19 cellular contexts compared by ENCODE assay signal in the genomic region with DNA sequence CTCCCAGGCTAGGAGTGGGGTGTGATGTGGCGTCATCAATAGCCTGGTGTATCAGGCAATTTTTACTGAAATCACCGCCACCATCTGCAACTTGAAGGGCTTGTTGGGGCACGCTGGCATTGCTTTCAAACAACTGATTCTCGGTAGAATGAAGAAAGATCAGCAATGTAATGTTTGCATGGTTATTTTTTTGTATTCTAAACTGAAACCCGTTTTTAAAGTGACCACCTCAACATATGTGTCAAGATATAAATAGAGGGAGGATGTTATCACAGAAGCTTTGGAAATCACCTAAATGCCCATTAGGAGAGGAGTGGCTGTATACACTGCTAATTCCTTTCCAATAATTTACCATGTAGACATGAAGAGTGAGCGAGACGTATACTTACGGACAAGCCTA.
"Had no signal": no experiment of that assay in that cellular context is flagged by ENCODE, and none has a peak within 500 bp of the region (broad histone marks: within the 10 kb centered on the region; RNA-seq: fewer than 3 reads in every experiment).

No MANE protein-coding gene starts in this region.

- DNase-seq: activated CD4-positive, alpha-beta T cell treated with anti-CD3 and anti-CD28 coated beads, Interleukin-2, amount 50 U/mL, for 1 hour; activated CD4-positive, CD25-positive, alpha-beta regulatory T cell treated with anti-CD3 and anti-CD28 coated beads, Interleukin-2, amount 50 U/mL, for 72 hours; activated CD8-positive, alpha-beta memory T cell treated with anti-CD3 and anti-CD28 coated beads for 24 hours; activated CD8-positive, alpha-beta memory T cell treated with anti-CD3 and anti-CD28 coated beads, Interleukin-2, amount 50 U/mL, for 48 hours; activated naive CD8-positive, alpha-beta T cell treated with anti-CD3 and anti-CD28 coated beads for 36 hours; activated T-cell treated with anti-CD3 and anti-CD28 coated beads, Interleukin-2, amount 50 U/mL, for 48 hours; amniotic stem cell; caudate nucleus; dorsolateral prefrontal cortex; heart left ventricle; left lung; stimulated activated CD4-positive, alpha-beta T cell treated with anti-CD3 and anti-CD28 coated beads, Interleukin-12 subunit alpha, Interleukin-12 subunit beta, amount 100 ng/mL, for 4 hours; stimulated activated CD4-positive, alpha-beta T cell treated with anti-CD3 and anti-CD28 coated beads, Interleukin-1b, Interleukin-23, amount 100 ng/mL, for 48 hours; stimulated activated CD8-positive, alpha-beta memory T cell treated with anti-CD3 and anti-CD28 coated beads, Interleukin-4, amount 100 ng/mL, for 48 hours; stimulated activated naive CD4-positive, alpha-beta T cell; upper lobe of right lung had no signal

- H3K4me3 ChIP-seq: dorsolateral prefrontal cortex, heart left ventricle, left lung, upper lobe of right lung had no signal

- H3K4me1 ChIP-seq: heart left ventricle, left lung, upper lobe of right lung had no signal

- ATAC-seq: heart left ventricle, left lung, upper lobe of right lung had no signal

- H3K27ac Mint-ChIP-seq: activated naive CD8-positive, alpha-beta T cell treated with anti-CD3 and anti-CD28 coated beads for 36 hours; progenitor cell of endocrine pancreas had no signal

- H3K36me3 ChIP-seq: heart left ventricle, left lung, upper lobe of right lung had no signal

- H3K4me1 Mint-ChIP-seq: activated naive CD8-positive, alpha-beta T cell treated with anti-CD3 and anti-CD28 coated beads for 36 hours had no signal

- FAIRE-seq: colon, frontal cortex had no signal

- H3K36me3 Mint-ChIP-seq: activated naive CD8-positive, alpha-beta T cell treated with anti-CD3 and anti-CD28 coated beads for 36 hours had no signal

- H3K9me3 Mint-ChIP-seq: activated naive CD8-positive, alpha-beta T cell treated with anti-CD3 and anti-CD28 coated beads for 36 hours had no signal

- H3K4me3 Mint-ChIP-seq: activated naive CD8-positive, alpha-beta T cell treated with anti-CD3 and anti-CD28 coated beads for 36 hours had no signal

- H3K27me3 ChIP-seq: upper lobe of right lung had no signal

- H3K27ac ChIP-seq: dorsolateral prefrontal cortex, heart left ventricle, left lung, upper lobe of right lung had no signal

- H3K9me3 ChIP-seq: heart left ventricle, left lung, upper lobe of right lung had no signal
